ENCODE assay signal across 1 cellular context in the genomic region with DNA sequence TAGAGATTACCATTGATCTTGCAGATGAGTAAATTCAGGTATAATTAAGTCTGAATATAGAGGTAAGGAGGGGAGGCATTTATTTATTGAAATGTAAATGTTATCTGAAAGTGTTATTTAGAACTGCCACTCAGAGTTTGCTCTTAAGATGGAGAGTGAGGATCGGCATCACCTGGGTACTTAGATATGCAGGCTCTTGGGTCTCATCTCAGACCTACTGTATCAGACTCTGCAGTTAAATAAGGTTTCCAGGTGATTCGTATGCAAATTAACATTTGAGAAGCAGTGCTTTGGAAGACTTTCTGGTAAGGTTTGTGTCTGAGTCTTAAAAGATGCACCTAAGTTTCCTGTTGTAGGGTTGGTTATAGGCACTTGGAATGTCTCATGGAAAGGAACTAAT.
TF ChIP-seq lines count a peak whose summit lies in the region.

No MANE protein-coding gene starts in this region.

TF ChIP-seq in IMR-90, 13 proteins besides CTCF, POLR2A, EP300 and RAD21 (continued from another document):
- no peak for TF ChIP-seq FOS (IDR thresholded peaks at IDR 0.05; ENCODE audit: low read depth, low read length)
- TF ChIP-seq, protein P1, sequence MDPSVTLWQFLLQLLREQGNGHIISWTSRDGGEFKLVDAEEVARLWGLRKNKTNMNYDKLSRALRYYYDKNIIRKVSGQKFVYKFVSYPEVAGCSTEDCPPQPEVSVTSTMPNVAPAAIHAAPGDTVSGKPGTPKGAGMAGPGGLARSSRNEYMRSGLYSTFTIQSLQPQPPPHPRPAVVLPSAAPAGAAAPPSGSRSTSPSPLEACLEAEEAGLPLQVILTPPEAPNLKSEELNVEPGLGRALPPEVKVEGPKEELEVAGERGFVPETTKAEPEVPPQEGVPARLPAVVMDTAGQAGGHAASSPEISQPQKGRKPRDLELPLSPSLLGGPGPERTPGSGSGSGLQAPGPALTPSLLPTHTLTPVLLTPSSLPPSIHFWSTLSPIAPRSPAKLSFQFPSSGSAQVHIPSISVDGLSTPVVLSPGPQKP (IDR thresholded peaks at IDR 0.05; ENCODE audit: borderline replicate concordance, low read depth, low read length), result no peak
- no peak for TF ChIP-seq RCOR1 (IDR thresholded peaks at IDR 0.05; ENCODE audit: insufficient replicate concordance, low read length)
- TF ChIP-seq MAZ (IDR thresholded peaks at IDR 0.05; ENCODE audit: borderline replicate concordance, low read depth, low read length), result no peak
- TF ChIP-seq MXI1 (IDR thresholded peaks at IDR 0.05; ENCODE audit: borderline replicate concordance, low read depth, low read length), result no peak
- no peak for TF ChIP-seq CEBPB (IDR thresholded peaks at IDR 0.05; ENCODE audit: low read depth, low read length)
- no peak for TF ChIP-seq RFX5 (IDR thresholded peaks at IDR 0.05; ENCODE audit: low read depth, low read length)
- TF ChIP-seq, protein P2, sequence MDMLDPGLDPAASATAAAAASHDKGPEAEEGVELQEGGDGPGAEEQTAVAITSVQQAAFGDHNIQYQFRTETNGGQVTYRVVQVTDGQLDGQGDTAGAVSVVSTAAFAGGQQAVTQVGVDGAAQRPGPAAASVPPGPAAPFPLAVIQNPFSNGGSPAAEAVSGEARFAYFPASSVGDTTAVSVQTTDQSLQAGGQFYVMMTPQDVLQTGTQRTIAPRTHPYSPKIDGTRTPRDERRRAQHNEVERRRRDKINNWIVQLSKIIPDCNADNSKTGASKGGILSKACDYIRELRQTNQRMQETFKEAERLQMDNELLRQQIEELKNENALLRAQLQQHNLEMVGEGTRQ (IDR thresholded peaks at IDR 0.05; ENCODE audit: low read depth, low read length), result no peak
- TF ChIP-seq MAFK (IDR thresholded peaks at IDR 0.05; ENCODE audit: low read depth, low read length), result no peak
TF ChIP-seq in IMR-90: peak in this region for 0.
